Comparison of ENCODE assay signal across 30 cellular contexts in the genomic region with DNA sequence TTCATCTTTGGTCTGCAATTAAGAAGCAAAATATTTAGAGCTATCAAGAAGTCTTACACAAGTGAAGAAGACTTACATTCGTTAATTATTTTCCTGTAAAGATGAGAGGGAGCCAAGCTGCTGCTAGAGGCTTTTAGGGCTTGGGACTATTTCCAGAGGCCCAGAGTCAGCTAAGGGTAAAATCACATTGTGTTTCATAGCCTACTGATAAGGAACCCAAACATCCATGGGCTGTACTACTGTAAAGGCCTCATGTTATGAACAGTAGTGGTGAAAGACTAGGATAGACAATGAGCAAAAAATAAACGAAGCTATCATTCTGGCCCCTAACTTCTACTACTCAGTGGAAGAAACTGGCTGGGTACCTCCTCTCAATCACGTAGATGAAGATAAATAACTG. TPM values are rescaled to one million over a fixed set of nuclear protein-coding genes. Genes with fewer than 3 reads are reported as not detected.
"Had no signal": no experiment of that assay in that cellular context is flagged by ENCODE, and none has a peak within 500 bp of the region (broad histone marks: within the 10 kb centered on the region; RNA-seq: fewer than 3 reads in every experiment).

No MANE protein-coding gene starts in this region.

- H3K36me3 ChIP-seq: breast epithelium had no signal

- ATAC-seq: activated T-helper 17 cell treated with anti-CD3 and anti-CD28 coated beads, Interleukin-2, amount 50 U/mL, for 72 hours had no signal

- DNase-seq: activated CD4-positive, alpha-beta memory T cell treated with anti-CD3 and anti-CD28 coated beads for 36 hours; activated CD4-positive, alpha-beta T cell treated with anti-CD3 and anti-CD28 coated beads for 48 hours; activated CD4-positive, CD25-positive, alpha-beta regulatory T cell treated with anti-CD3 and anti-CD28 coated beads, Interleukin-2, amount 50 U/mL, for 72 hours; activated CD8-positive, alpha-beta memory T cell treated with anti-CD3 and anti-CD28 coated beads for 24 hours; activated gamma-delta T cell; activated naive CD4-positive, alpha-beta T cell treated with anti-CD3 and anti-CD28 coated beads for 36 hours; activated T-cell treated with anti-CD3 and anti-CD28 coated beads for 4 hours; activated T-cell treated with anti-CD3 and anti-CD28 coated beads, Interleukin-2, amount 50 U/mL, for 48 hours; adrenal gland; aorta; central memory CD4-positive, alpha-beta T cell; IMR-90; KBM-7; MG63; MV-4-11; NCI-H1092 treated with DMSO at 0.1 percent for 48 hours; NCI-H1436 treated with DMSO at 0.1 percent for 48 hours; NCI-H187; NCI-H2081; NCI-H446; NCI-H524; Peyer's patch; SHP77 treated with DMSO at 0.1 percent for 48 hours had no signal

- H3K4me1 ChIP-seq: adrenal gland, breast epithelium, Peyer's patch had no signal

- H3K27me3 ChIP-seq: adrenal gland, breast epithelium, MG63, Peyer's patch had no signal

- H3K27me3 Mint-ChIP-seq: activated CD4-positive, alpha-beta memory T cell treated with anti-CD3 and anti-CD28 coated beads for 36 hours; activated naive CD8-positive, alpha-beta T cell; activated T-helper 17 cell treated with anti-CD3 and anti-CD28 coated beads, Interleukin-2, amount 50 U/mL, for 72 hours had no signal

- H3K9me3 ChIP-seq: adrenal gland, breast epithelium, MG63, Peyer's patch had no signal

- H3K27ac Mint-ChIP-seq: activated CD4-positive, alpha-beta memory T cell treated with anti-CD3 and anti-CD28 coated beads for 36 hours; activated naive CD4-positive, alpha-beta T cell treated with anti-CD3 and anti-CD28 coated beads for 36 hours; activated naive CD8-positive, alpha-beta T cell; activated T-helper 17 cell treated with anti-CD3 and anti-CD28 coated beads, Interleukin-2, amount 50 U/mL, for 72 hours; T-helper 1 cell treated with Interleukin-12 subunit alpha and Interleukin-12 subunit beta and Interleukin-4 antibody, amounts not matched to agents 30 μg/mL and 1 μg/mL, for 36 hours; WTC11 had no signal

- H3K27ac ChIP-seq: adrenal gland, breast epithelium, Peyer's patch, RWPE1 had no signal

- H3K4me3 ChIP-seq: adrenal gland, breast epithelium, MG63, Peyer's patch had no signal

- H3K4me3 Mint-ChIP-seq: activated CD4-positive, alpha-beta memory T cell treated with anti-CD3 and anti-CD28 coated beads for 36 hours; activated naive CD4-positive, alpha-beta T cell treated with anti-CD3 and anti-CD28 coated beads for 36 hours; activated naive CD8-positive, alpha-beta T cell; activated T-helper 17 cell treated with anti-CD3 and anti-CD28 coated beads, Interleukin-2, amount 50 U/mL, for 72 hours; T-helper 1 cell treated with Interleukin-12 subunit alpha and Interleukin-12 subunit beta and Interleukin-4 antibody, amounts not matched to agents 30 μg/mL and 1 μg/mL, for 36 hours; WTC11 had no signal

RNA-seq across cellular contexts. Expression of gene POGLUT2, which starts 14.3 kb away (rescaled TPM):
- total RNA-seq: SK-MEL-5 had no signal
